In genomic region chr7:27201231-27202017, GRCh38 we compare ENCODE assay signal across 7 cellular contexts. TPM values are rescaled to one million over a fixed set of nuclear protein-coding genes. Genes with fewer than 3 reads are reported as not detected.
DNase-seq lines count a peak whose midpoint lies in the region; ATAC-seq and TF ChIP-seq lines count a peak whose summit lies in the region.
"Had no signal": no experiment of that assay in that cellular context is flagged by ENCODE, and none has a peak within 500 bp of the region (broad histone marks: within the 10 kb centered on the region; RNA-seq: fewer than 3 reads in every experiment).

No MANE protein-coding gene starts in this region.

- H3K36me3 Mint-ChIP-seq in CD8-positive, alpha-beta T cell: no peaks in the 10 kb centered on the region

- no peaks in the 10 kb centered on the region for H3K36me3 ChIP-seq in CD8-positive, alpha-beta T cell (ENCODE audit: insufficient read depth, low read length)
- H3K36me3 ChIP-seq in OCI-LY3 (replicated peaks; ENCODE audit: low read depth, low read length): no peaks in the 10 kb centered on the region
- H3K36me3 ChIP-seq: heart right ventricle had no signal

- ATAC-seq in CD8-positive, alpha-beta T cell: no peak
- ATAC-seq in left colon: peak; percentile 15

- H3K4me1 Mint-ChIP-seq in CD8-positive, alpha-beta T cell (ENCODE audit: low read depth): peaks cover 42% of the 10 kb centered on the region

- H3K79me2 ChIP-seq in OCI-LY3 (ENCODE audit: low read length): no peaks in the 10 kb centered on the region

- peak overlapping the region; percentile 88 for H3K4me2 ChIP-seq in OCI-LY3 (ENCODE audit: low read length)

- H3K9ac ChIP-seq in OCI-LY3 (ENCODE audit: low read length): peak overlapping the region; percentile 39

- CTCF ChIA-PET in CD8-positive, alpha-beta T cell (lab: Charles Lee): interaction anchor here (3.1 kb wide), 1 partner anchor 10 kb away, joined by 12 read pairs; no protein-coding TSS in a partner anchor

- H3K27me3 ChIP-seq in CD8-positive, alpha-beta T cell (ENCODE audit: insufficient read depth, low read length): peaks cover 74% of the 10 kb centered on the region
- H3K27me3 ChIP-seq in OCI-LY3 (ENCODE audit: low read depth, low read length): no peaks in the 10 kb centered on the region

- H3K27ac ChIP-seq in CD8-positive, alpha-beta T cell (ENCODE audit: low read depth, low read length): no peak overlapping the region
- H3K27ac ChIP-seq in OCI-LY3 (ENCODE audit: low read length): 0 out of 2 replicates have a peak overlapping the region, but pooled peaks have one; percentile 12
- H3K27ac ChIP-seq: heart right ventricle had no signal

- H3K27me3 Mint-ChIP-seq in CD8-positive, alpha-beta T cell (ENCODE audit: low read depth): peaks cover 83% of the 10 kb centered on the region

- H3K27ac Mint-ChIP-seq in CD8-positive, alpha-beta T cell: no peak overlapping the region

- peaks cover 42% of the 10 kb centered on the region for H3K4me1 ChIP-seq in CD8-positive, alpha-beta T cell (ENCODE audit: insufficient read depth, low read length)
- peaks cover 14% of the 10 kb centered on the region for H3K4me1 ChIP-seq in OCI-LY3 (ENCODE audit: low read length)

- TF ChIP-seq CTCF in CD8-positive, alpha-beta T cell (IDR thresholded peaks at IDR 0.05): no peak
- no peak for TF ChIP-seq CTCF in OCI-LY3 (IDR thresholded peaks at IDR 0.05; ENCODE audit: low read depth, low read length)

- no peaks in the 10 kb centered on the region for H3K9me3 ChIP-seq in CD8-positive, alpha-beta T cell (ENCODE audit: low read length)
- no peaks in the 10 kb centered on the region for H3K9me3 ChIP-seq in OCI-LY3 (ENCODE audit: insufficient read depth, low read length)
- H3K9me3 ChIP-seq: heart right ventricle had no signal

- H4K20me1 ChIP-seq in OCI-LY3 (ENCODE audit: insufficient read depth, low read length): no peaks in the 10 kb centered on the region

- no peaks in the 10 kb centered on the region for H3K9me3 Mint-ChIP-seq in CD8-positive, alpha-beta T cell

- H3K4me3 ChIP-seq in CD8-positive, alpha-beta T cell (ENCODE audit: low read depth, low read length): no peak overlapping the region
- peak overlapping the region; percentile 56 for H3K4me3 ChIP-seq in OCI-LY3 (ENCODE audit: low read length)

- peak in 1 of 7 experiments; percentile 48 for DNase-seq in CD8-positive, alpha-beta T cell
- DNase-seq in left colon (peak; percentile 48 to 51), cerebellum (ENCODE audit: low spot score) (no peak), SKM-1 (lab: John Stamatoyannopoulos, UW; ENCODE audit: unreplicated experiment) (no peak), HK-2 (ENCODE audit: unreplicated experiment) (no peak)
- DNase-seq: heart right ventricle had no signal

- intact Hi-C loops in CD8-positive, alpha-beta T cell (cut with DNase I, micrococcal nuclease): no loop called here
- intact Hi-C loops in left colon (cut with DNase I, micrococcal nuclease): no loop called here

- H2AFZ ChIP-seq in OCI-LY3 (ENCODE audit: low read depth, low read length): peak overlapping the region; percentile 99

- POLR2A ChIA-PET in CD8-positive, alpha-beta T cell (lab: Charles Lee): no interaction called here

- H3K4me3 Mint-ChIP-seq in CD8-positive, alpha-beta T cell: peak overlapping the region; percentile 64

RNA-seq across cellular contexts. Expression of gene HOXA13, which starts 1.5 kb away (rescaled TPM):
- not detected for total RNA-seq in CD8-positive, alpha-beta T cell
- total RNA-seq in left colon: 10 to 100 TPM; 35.2 to 39.4 TPM
- not detected for total RNA-seq in cerebellum
- total RNA-seq: heart right ventricle had no signal

RNA-seq across cellular contexts. Expression of gene HOXA11, which starts 16.4 kb away (rescaled TPM):
- not detected for total RNA-seq in CD8-positive, alpha-beta T cell
- 1 to 10 TPM; 3.1 to 6.1 TPM for total RNA-seq in left colon
- not detected for total RNA-seq in cerebellum
- total RNA-seq: heart right ventricle had no signal

RNA-seq across cellular contexts. Expression of gene HOXA10, which starts 27.3 kb away (rescaled TPM):
- total RNA-seq in CD8-positive, alpha-beta T cell: not detected
- 10 to 100 TPM; 23.4 to 30.0 TPM for total RNA-seq in left colon
- total RNA-seq in cerebellum: not detected

RNA-seq across cellular contexts. Expression of gene HOXA9, which starts 36.1 kb away (rescaled TPM):
- not detected for total RNA-seq in CD8-positive, alpha-beta T cell
- 10 to 100 TPM; 18.0 to 28.6 TPM for total RNA-seq in left colon
- total RNA-seq in cerebellum: not detected
- total RNA-seq: heart right ventricle had no signal

RNA-seq across cellular contexts. Expression of gene EVX1, which starts 41.2 kb away (rescaled TPM):
- under 1 TPM in 1 of 2 experiments, not detected in 1; 0.24 TPM for total RNA-seq in CD8-positive, alpha-beta T cell
- total RNA-seq in left colon (under 1 TPM; 0.82 to 0.87 TPM), cerebellum (not detected)
- total RNA-seq: heart right ventricle had no signal

Comparison
In these comparisons a context has a peak if more than half of its experiments do, and no peak if none do; other contexts are left out.
1. DNase-seq: peak in left colon (2 of 2); none in cerebellum (single experiment), SKM-1 (single experiment) and HK-2 (single experiment).
2. RNA of gene HOXA13, which starts 1.5 kb away (total RNA-seq): 35.2 to 39.4 TPM in left colon; not detected in CD8-positive, alpha-beta T cell and not detected in cerebellum (single experiment); every median in the first group is over 10 times any median in the second.
3. RNA of gene HOXA10, which starts 27.3 kb away (total RNA-seq): 23.4 to 30.0 TPM in left colon; not detected in CD8-positive, alpha-beta T cell and not detected in cerebellum (single experiment); every median in the first group is over 10 times any median in the second.